ENCODE assay signal across 8 cellular contexts in the genomic region with DNA sequence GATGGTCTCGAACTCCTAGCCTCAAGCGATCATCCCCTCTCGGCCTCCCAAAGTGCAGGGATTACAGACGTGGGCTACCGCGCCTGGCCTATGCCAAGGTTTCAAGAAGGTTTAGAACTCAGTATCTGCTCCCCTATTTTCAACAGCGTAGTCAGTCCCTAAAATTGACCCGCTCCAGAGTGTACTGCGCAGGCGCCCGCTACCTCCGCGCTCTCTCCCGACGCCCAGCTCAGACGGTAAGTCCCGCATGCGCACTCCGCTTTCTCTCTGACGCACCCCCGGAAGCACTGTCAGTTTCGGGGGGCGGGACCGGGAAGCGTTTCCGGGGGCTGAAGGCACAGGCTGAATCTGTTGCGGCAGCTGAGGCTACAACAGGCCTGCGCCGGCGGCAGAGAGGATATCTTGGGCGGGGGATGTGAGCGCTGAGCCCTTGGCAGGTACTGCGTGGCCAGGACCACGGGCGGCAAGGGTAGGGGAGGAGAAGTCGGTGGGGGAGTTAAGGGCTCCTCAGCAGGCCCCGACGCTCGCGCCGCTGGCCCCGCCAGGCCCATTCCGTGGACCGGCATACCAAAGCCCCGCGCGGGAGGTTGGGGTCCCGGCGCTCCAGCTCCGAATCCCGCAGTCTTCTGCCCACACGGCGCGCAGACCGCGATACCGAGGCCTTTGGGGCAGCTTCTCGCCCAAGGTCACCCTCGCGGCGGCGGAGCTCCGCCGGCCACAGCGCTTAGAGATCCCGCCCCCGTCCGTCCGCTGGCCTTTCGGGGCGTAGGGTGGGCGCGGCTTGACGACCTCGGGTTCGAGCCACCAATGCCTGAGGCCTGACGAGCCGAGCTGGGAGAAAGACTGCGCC. TPM values are rescaled to one million over a fixed set of nuclear protein-coding genes. Genes with fewer than 3 reads are reported as not detected.
DNase-seq lines count a peak whose midpoint lies in the region; ATAC-seq and TF ChIP-seq lines count a peak whose summit lies in the region.

A gene with protein sequence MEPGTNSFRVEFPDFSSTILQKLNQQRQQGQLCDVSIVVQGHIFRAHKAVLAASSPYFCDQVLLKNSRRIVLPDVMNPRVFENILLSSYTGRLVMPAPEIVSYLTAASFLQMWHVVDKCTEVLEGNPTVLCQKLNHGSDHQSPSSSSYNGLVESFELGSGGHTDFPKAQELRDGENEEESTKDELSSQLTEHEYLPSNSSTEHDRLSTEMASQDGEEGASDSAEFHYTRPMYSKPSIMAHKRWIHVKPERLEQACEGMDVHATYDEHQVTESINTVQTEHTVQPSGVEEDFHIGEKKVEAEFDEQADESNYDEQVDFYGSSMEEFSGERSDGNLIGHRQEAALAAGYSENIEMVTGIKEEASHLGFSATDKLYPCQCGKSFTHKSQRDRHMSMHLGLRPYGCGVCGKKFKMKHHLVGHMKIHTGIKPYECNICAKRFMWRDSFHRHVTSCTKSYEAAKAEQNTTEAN (plus strand): TSS at position 345 of the 850 bp plus-strand sequence. CDS start 27,470 bp downstream, outside the sequence.

- H3K27ac ChIP-seq in spleen = peak within 1 kb of the TSS; percentile 83 to 96 (median 92)

- TF ChIP-seq POLR2A in spleen (IDR thresholded peaks at IDR 0.05) = peak; percentile 34 to 80 (median 66)

- intact Hi-C loops in spleen (cut with DNase I; ENCODE audit: low total_unique reads) = no loop called here

- DNase-seq in AG09309 (ENCODE audit: low read depth) (peak; percentile 66), NCI-H446 treated with DMSO at 0.1 percent for 48 hours (lab: John Stamatoyannopoulos, UW) (peak; percentile 64), inferior parietal cortex (ENCODE audit: extremely low spot score) (peak; percentile 98), spleen (peak; percentile 98)
- DNase-seq in activated CD4-positive, CD25-positive, alpha-beta regulatory T cell treated with anti-CD3 and anti-CD28 coated beads, Interleukin-2, amount 50 U/mL, for 16 hours (ENCODE audit: low read depth, low spot score) = peak; percentile 97
- peak; percentile 97 for DNase-seq in central memory CD4-positive, alpha-beta T cell

- H3K4me1 ChIP-seq in spleen = peaks cover 25 to 52% (median 42%) of the 10 kb centered on the region in 6 donors

- 2 to 4% (median 2%) methylated on average over 55 to 79 of the region's 79 CpGs for WGBS in spleen, 5 donors

- H3K36me3 ChIP-seq in spleen = peaks cover 0 to 14% (median 5%) of the 10 kb centered on the region in 6 donors

- ATAC-seq in GM19025 (IDR thresholded peaks at IDR 0.05; ENCODE audit: low read depth, unreplicated experiment) = peak; percentile 70
- peak; percentile 79 for ATAC-seq in HG03280 (IDR thresholded peaks at IDR 0.05; ENCODE audit: unreplicated experiment)

- no peaks in the 10 kb centered on the region for H3K9me3 ChIP-seq in spleen

- no peaks in the 10 kb centered on the region for H3K27me3 ChIP-seq in spleen (replicated peaks in 1 of 7)

- peak within 1 kb of the TSS; percentile 92 for H3K4me3 ChIP-seq in AG09309 (ENCODE audit: control insufficient read depth, low read depth, low read length)
- peak within 1 kb of the TSS; percentile 79 to 98 (median 92) for H3K4me3 ChIP-seq in spleen

- no peak for TF ChIP-seq CTCF in AG09309 (IDR thresholded peaks at IDR 0.05; ENCODE audit: control insufficient read depth, insufficient read depth, low read depth, low read length, missing control alignments)
- TF ChIP-seq CTCF in spleen (IDR thresholded peaks at IDR 0.05 in 8 of 11, conservative IDR thresholded peaks at IDR 0.05 in 3 of 11) = no peak

RNA-seq across cellular contexts. Expression of the gene that starts here (rescaled TPM):
- 10 to 100 TPM; 10.3 to 19.2 (median 16.0) TPM for total RNA-seq in spleen
- polyA plus RNA-seq in spleen = 1 to 10 TPM; 1.4 to 2.5 (median 2.3) TPM

Comparison
In these comparisons a context has a peak if more than half of its experiments do, and no peak if none do; other contexts are left out.
1. Peak in every context shown above with its lines: DNase-seq, ATAC-seq, H3K4me3 ChIP-seq and H3K27ac ChIP-seq.